Comparison of ENCODE assay signal across 8 cellular contexts in genomic region chr5:157148734-157149615, GRCh38. TPM values are rescaled to one million over a fixed set of nuclear protein-coding genes. Genes with fewer than 3 reads are reported as not detected.
DNase-seq lines count a peak whose midpoint lies in the region; ATAC-seq and TF ChIP-seq lines count a peak whose summit lies in the region.

No MANE protein-coding gene starts in this region.

- intact Hi-C loops in dorsolateral prefrontal cortex (cut with DNase I) = loop anchor here (5.0 to 10.0 kb wide), 4 partner anchors 116 to 596 kb away; partner anchors contain the start of genes CYFIP2 (in 2 of the 2), LSM11 (in 1 of the 2) and NIPAL4 (in 1 of the 2)

- H3K27ac ChIP-seq in dorsolateral prefrontal cortex = no peak overlapping the region

- H3K27me3 ChIP-seq in dorsolateral prefrontal cortex = no peaks in the 10 kb centered on the region

- H3K4me3 ChIP-seq in dorsolateral prefrontal cortex = no peak overlapping the region

- peak; percentile 47 for ATAC-seq in HG03060 (IDR thresholded peaks at IDR 0.05; ENCODE audit: low read depth, unreplicated experiment)

- DNase-seq in SIG-M5 treated with dmso at 0.1 percent for 504 hours (lab: John Stamatoyannopoulos, UW; ENCODE audit: unreplicated experiment) (peak; percentile 73), SIG-M5 (lab: John Stamatoyannopoulos, UW) (no peak), NCI-H524 (lab: John Stamatoyannopoulos, UW) (peak; percentile 22 to 75), dorsolateral prefrontal cortex (peak in 8 of 10 donors; percentile 40 to 81 (median 58)), medulla oblongata (ENCODE audit: extremely low spot score) (peak; percentile 84)
- DNase-seq in activated CD4-positive, alpha-beta T cell treated with anti-CD3 and anti-CD28 coated beads, Interleukin-2, amount 50 U/mL, for 4 hours = peak; percentile 80
- peak; percentile 68 for DNase-seq in stimulated activated CD8-positive, alpha-beta memory T cell treated with anti-CD3 and anti-CD28 coated beads, Interleukin-4, amount 100 ng/mL, for 1 hour (ENCODE audit: low read depth in 2 of 2, low spot score in 1 of 2)

- peak; percentile 71 to 93 (median 86) for TF ChIP-seq CTCF in dorsolateral prefrontal cortex (IDR thresholded peaks at IDR 0.05 in 54 of 56, conservative IDR thresholded peaks at IDR 0.05 in 2 of 56; ENCODE audit: low read depth in 1 of 56, partially characterized antibody in 56 of 56)

RNA-seq across cellular contexts. Expression of gene MED7, which starts 6.3 kb away (rescaled TPM):
- 10 to 100 TPM; 10.1 to 23.5 (median 15.7) TPM for total RNA-seq in dorsolateral prefrontal cortex

RNA-seq across cellular contexts. Expression of gene GARIN3, which starts 17.1 kb away (rescaled TPM):
- total RNA-seq in dorsolateral prefrontal cortex = not detected

RNA-seq across cellular contexts. Expression of gene ITK, which starts 31.7 kb away (rescaled TPM):
- 1 to 10 TPM in 16 of 120 experiments, under 1 TPM in 66, not detected in 38; 0.10 to 2.9 (median 0.57) TPM for total RNA-seq in dorsolateral prefrontal cortex

RNA-seq across cellular contexts. Expression of gene HAVCR2, which starts 40.1 kb away (rescaled TPM):
- 10 to 100 TPM in 60 of 120 experiments, 1 to 10 TPM in 60; 3.2 to 24.2 (median 10.0) TPM for total RNA-seq in dorsolateral prefrontal cortex
